19 cellular contexts compared by ENCODE assay signal in the genomic region with DNA sequence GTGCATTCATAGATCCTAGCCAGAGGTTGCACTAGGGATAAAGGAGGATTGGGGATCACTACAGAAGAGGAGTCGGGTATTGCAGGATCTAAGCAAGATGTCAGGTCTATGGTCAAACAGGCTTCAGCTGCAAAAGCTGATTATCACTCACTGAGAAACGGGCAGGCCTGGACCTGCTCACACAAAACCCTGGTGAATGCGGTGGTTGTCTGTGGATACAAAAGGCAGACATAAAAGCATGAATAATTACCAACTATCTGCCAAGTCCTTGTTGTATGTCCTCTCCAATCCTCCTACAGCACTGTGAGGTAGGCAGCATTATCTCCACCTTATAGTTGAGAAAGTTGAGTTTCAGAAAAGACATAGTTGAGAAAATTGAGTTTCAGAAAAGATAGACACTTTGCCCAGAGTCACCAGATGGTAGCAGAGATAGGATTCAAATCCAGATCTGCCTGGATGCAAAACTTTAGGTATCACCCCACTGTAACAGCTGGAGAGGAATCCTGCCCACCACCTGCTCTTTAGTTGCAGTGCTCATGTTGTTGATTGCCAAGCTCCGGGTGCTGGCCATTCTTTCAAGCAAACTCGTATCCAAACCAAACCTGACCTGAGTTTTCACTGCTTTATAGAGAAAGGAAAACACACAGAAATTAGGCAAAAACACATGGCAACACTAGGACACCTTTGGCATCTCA. TPM values are rescaled to one million over a fixed set of nuclear protein-coding genes. Genes with fewer than 3 reads are reported as not detected.
DNase-seq lines count a peak whose midpoint lies in the region; ATAC-seq and TF ChIP-seq lines count a peak whose summit lies in the region.
"Had no signal": no experiment of that assay in that cellular context is flagged by ENCODE, and none has a peak within 500 bp of the region (broad histone marks: within the 10 kb centered on the region; RNA-seq: fewer than 3 reads in every experiment).

No MANE protein-coding gene starts in this region.

- no peak overlapping the region for H3K27ac Mint-ChIP-seq in MCF 10A (ENCODE audit: low read depth, unreplicated experiment)
- H3K27ac Mint-ChIP-seq: activated B cell treated with CpG ODN at 0.5 μM for 24 hours; stimulated activated naive CD8-positive, alpha-beta T cell treated with anti-CD3 and anti-CD28 coated beads, Interleukin-15, Interleukin-2, amounts not matched to agents 100 ng/mL and 50 ng/mL, for 24 hours; T-cell had no signal

- no peaks in the 10 kb centered on the region for H3K4me1 ChIP-seq in breast epithelium
- H3K4me1 ChIP-seq: uterus had no signal

- CTCF ChIA-PET in MCF 10A (lab: Yijun Ruan, JAX) = interaction anchor here (0.5 to 2.5 kb wide), 8 partner anchors 8 to 1065 kb away, joined by 3 to 8 read pairs (median 4); partner anchors contain the start of gene MYSM1

- H3K4me3 Mint-ChIP-seq in MCF 10A (ENCODE audit: unreplicated experiment) = no peak overlapping the region
- H3K4me3 Mint-ChIP-seq: activated B cell treated with CpG ODN at 0.5 μM for 24 hours; neural crest cell; stimulated activated naive CD8-positive, alpha-beta T cell treated with anti-CD3 and anti-CD28 coated beads, Interleukin-15, Interleukin-2, amounts not matched to agents 100 ng/mL and 50 ng/mL, for 24 hours; T-cell had no signal

- POLR2A ChIA-PET in MCF 10A (lab: Yijun Ruan, JAX) = interaction anchor here (0.7 to 11.0 kb wide), 11 partner anchors 14 to 1181 kb away, joined by 3 to 88 read pairs (median 5); partner anchors contain the start of genes HOOK1 and JUN

- no peaks in the 10 kb centered on the region for H3K27me3 ChIP-seq in breast epithelium
- H3K27me3 ChIP-seq: uterus had no signal

- H3K27ac ChIP-seq in breast epithelium = no peak overlapping the region
- H3K27ac ChIP-seq: PC-9, uterus had no signal

- H3K4me1 Mint-ChIP-seq in MCF 10A (ENCODE audit: insufficient read depth, unreplicated experiment) = peaks cover 25% of the 10 kb centered on the region
- H3K4me1 Mint-ChIP-seq: activated B cell treated with CpG ODN at 0.5 μM for 24 hours, T-cell had no signal

- H3K36me3 ChIP-seq in breast epithelium = no peaks in the 10 kb centered on the region
- H3K36me3 ChIP-seq: uterus had no signal

- intact Hi-C loops in MCF 10A (cut with micrococcal nuclease) (no loop called here), breast epithelium (cut with DNase I; ENCODE audit: low total_unique reads) (no loop called here)

- no peaks in the 10 kb centered on the region for H3K27me3 Mint-ChIP-seq in MCF 10A (ENCODE audit: insufficient read depth, unreplicated experiment)
- H3K27me3 Mint-ChIP-seq: activated B cell treated with CpG ODN at 0.5 μM for 24 hours; stimulated activated naive CD8-positive, alpha-beta T cell treated with anti-CD3 and anti-CD28 coated beads, Interleukin-15, Interleukin-2, amounts not matched to agents 100 ng/mL and 50 ng/mL, for 24 hours; T-cell had no signal

- ATAC-seq in HG02571 (IDR thresholded peaks at IDR 0.05; ENCODE audit: unreplicated experiment) (no peak), HG03135 (IDR thresholded peaks at IDR 0.05; ENCODE audit: unreplicated experiment) (no peak)
- ATAC-seq: K562, T-cell had no signal

- H3K9me3 ChIP-seq in breast epithelium = no peaks in the 10 kb centered on the region
- H3K9me3 ChIP-seq: uterus had no signal

- no peak overlapping the region for H3K4me3 ChIP-seq in breast epithelium
- H3K4me3 ChIP-seq: K562, PC-9, uterus had no signal

- H3K36me3 Mint-ChIP-seq in MCF 10A (ENCODE audit: insufficient read depth, unreplicated experiment) = no peaks in the 10 kb centered on the region
- H3K36me3 Mint-ChIP-seq: T-cell had no signal

- TF ChIP-seq CTCF in MCF 10A (IDR thresholded peaks at IDR 0.05; ENCODE audit: unreplicated experiment) (no peak), breast epithelium (IDR thresholded peaks at IDR 0.05) (no peak)

- TF ChIP-seq POLR2A in breast epithelium (IDR thresholded peaks at IDR 0.05) = no peak

- BruUV-seq in MCF 10A (replicated peaks; lab: Mats Ljungman, UMichigan) = no TSS peak

- no peaks in the 10 kb centered on the region for H3K9me3 Mint-ChIP-seq in MCF 10A (ENCODE audit: unreplicated experiment)
- H3K9me3 Mint-ChIP-seq: activated B cell treated with CpG ODN at 0.5 μM for 24 hours; neural crest cell; stimulated activated naive CD8-positive, alpha-beta T cell treated with anti-CD3 and anti-CD28 coated beads, Interleukin-15, Interleukin-2, amounts not matched to agents 100 ng/mL and 50 ng/mL, for 24 hours; T-cell had no signal

- DNase-seq in MCF 10A (ENCODE audit: unreplicated experiment) (peak; percentile 65), breast epithelium (ENCODE audit: low spot score in 2 of 2) (no peak), NCI-H345 treated with DMSO at 0.1 percent for 48 hours (lab: John Stamatoyannopoulos, UW; ENCODE audit: unreplicated experiment) (peak; percentile 93), SK-N-DZ (ENCODE audit: low spot score) (peak; percentile 55), iPS-NIHi11 (ENCODE audit: low spot score) (no peak), DMS114 treated with DMSO at 0.1 percent for 48 hours (lab: John Stamatoyannopoulos, UW; ENCODE audit: unreplicated experiment) (no peak)
- DNase-seq: activated B cell treated with CpG ODN at 0.5 μM for 24 hours; activated effector memory CD4-positive, alpha-beta T cell treated with anti-CD3 and anti-CD28 coated beads, Interleukin-2, amount 50 U/mL, for 16 hours; HCEC 1CT; PC-9; stimulated activated CD4-positive, alpha-beta T cell treated with anti-CD3 and anti-CD28 coated beads, Interleukin-15, amount 100 ng/mL, for 24 hours; T-cell; uterus had no signal

RNA-seq across cellular contexts. Expression of gene HOOK1, which starts 49.6 kb away (rescaled TPM):
- total RNA-seq in MCF 10A (2022) = 23.3 and 25.0 TPM in 2 replicates
- total RNA-seq in breast epithelium = 10 to 100 TPM in 2 of 3 donors, under 1 TPM in 1; 0.16 to 33.7 (median 12.5) TPM
- 4.1 and 5.2 TPM in 2 replicates for polyA plus RNA-seq in SK-N-DZ (2014; cell fraction: cytosol; rRNA removed)
- polyA plus RNA-seq in SK-N-DZ (2014; cell fraction: nucleus; rRNA removed) = 9.4 and 10.3 TPM in 2 replicates
- total RNA-seq: mesenteric fat pad had no signal
- polyA plus RNA-seq: K562 had no signal

Comparison
In these comparisons a context has a peak if more than half of its experiments do, and no peak if none do; other contexts are left out.
1. DNase-seq: peak in MCF 10A (single experiment), NCI-H345 treated with DMSO at 0.1 percent for 48 hours (single experiment) and SK-N-DZ (single experiment); none in breast epithelium (0 of 2), iPS-NIHi11 (single experiment) and DMS114 treated with DMSO at 0.1 percent for 48 hours (single experiment).